1 cellular context compared by ENCODE assay signal in genomic region chr21:42474043-42474831, GRCh38.
TF ChIP-seq lines count a peak whose summit lies in the region.

No MANE protein-coding gene starts in this region.

TF ChIP-seq in HepG2, 621 proteins besides CTCF, POLR2A, EP300 and RAD21 (continued from another document):
- TF ChIP-seq, protein P1, sequence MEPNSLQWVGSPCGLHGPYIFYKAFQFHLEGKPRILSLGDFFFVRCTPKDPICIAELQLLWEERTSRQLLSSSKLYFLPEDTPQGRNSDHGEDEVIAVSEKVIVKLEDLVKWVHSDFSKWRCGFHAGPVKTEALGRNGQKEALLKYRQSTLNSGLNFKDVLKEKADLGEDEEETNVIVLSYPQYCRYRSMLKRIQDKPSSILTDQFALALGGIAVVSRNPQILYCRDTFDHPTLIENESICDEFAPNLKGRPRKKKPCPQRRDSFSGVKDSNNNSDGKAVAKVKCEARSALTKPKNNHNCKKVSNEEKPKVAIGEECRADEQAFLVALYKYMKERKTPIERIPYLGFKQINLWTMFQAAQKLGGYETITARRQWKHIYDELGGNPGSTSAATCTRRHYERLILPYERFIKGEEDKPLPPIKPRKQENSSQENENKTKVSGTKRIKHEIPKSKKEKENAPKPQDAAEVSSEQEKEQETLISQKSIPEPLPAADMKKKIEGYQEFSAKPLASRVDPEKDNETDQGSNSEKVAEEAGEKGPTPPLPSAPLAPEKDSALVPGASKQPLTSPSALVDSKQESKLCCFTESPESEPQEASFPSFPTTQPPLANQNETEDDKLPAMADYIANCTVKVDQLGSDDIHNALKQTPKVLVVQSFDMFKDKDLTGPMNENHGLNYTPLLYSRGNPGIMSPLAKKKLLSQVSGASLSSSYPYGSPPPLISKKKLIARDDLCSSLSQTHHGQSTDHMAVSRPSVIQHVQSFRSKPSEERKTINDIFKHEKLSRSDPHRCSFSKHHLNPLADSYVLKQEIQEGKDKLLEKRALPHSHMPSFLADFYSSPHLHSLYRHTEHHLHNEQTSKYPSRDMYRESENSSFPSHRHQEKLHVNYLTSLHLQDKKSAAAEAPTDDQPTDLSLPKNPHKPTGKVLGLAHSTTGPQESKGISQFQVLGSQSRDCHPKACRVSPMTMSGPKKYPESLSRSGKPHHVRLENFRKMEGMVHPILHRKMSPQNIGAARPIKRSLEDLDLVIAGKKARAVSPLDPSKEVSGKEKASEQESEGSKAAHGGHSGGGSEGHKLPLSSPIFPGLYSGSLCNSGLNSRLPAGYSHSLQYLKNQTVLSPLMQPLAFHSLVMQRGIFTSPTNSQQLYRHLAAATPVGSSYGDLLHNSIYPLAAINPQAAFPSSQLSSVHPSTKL (CRISPR knock-in tag; IDR thresholded peaks at IDR 0.05), result 0 out of 2 replicates have a peak, but pooled peaks have one; percentile 7
- 0 out of 2 replicates have a peak, but pooled peaks have one; percentile 8 for TF ChIP-seq ZNF687 (CRISPR knock-in tag; IDR thresholded peaks at IDR 0.05)
- TF ChIP-seq, protein P2, sequence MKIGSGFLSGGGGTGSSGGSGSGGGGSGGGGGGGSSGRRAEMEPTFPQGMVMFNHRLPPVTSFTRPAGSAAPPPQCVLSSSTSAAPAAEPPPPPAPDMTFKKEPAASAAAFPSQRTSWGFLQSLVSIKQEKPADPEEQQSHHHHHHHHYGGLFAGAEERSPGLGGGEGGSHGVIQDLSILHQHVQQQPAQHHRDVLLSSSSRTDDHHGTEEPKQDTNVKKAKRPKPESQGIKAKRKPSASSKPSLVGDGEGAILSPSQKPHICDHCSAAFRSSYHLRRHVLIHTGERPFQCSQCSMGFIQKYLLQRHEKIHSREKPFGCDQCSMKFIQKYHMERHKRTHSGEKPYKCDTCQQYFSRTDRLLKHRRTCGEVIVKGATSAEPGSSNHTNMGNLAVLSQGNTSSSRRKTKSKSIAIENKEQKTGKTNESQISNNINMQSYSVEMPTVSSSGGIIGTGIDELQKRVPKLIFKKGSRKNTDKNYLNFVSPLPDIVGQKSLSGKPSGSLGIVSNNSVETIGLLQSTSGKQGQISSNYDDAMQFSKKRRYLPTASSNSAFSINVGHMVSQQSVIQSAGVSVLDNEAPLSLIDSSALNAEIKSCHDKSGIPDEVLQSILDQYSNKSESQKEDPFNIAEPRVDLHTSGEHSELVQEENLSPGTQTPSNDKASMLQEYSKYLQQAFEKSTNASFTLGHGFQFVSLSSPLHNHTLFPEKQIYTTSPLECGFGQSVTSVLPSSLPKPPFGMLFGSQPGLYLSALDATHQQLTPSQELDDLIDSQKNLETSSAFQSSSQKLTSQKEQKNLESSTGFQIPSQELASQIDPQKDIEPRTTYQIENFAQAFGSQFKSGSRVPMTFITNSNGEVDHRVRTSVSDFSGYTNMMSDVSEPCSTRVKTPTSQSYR (CRISPR knock-in tag; IDR thresholded peaks at IDR 0.05; ENCODE audit: borderline replicate concordance), result peak; percentile 78; the same call in 1 of the 2 replicates
- TF ChIP-seq HOXA3 (CRISPR knock-in tag; IDR thresholded peaks at IDR 0.05), result peak; percentile 13; the same call in 1 of the 2 replicates
- peak; percentile 28; the same call in 1 of the 2 replicates for TF ChIP-seq SP5 (CRISPR knock-in tag; IDR thresholded peaks at IDR 0.05; ENCODE audit: borderline replicate concordance, low read depth)
- no peak for TF ChIP-seq ZNF619 (CRISPR knock-in tag; IDR thresholded peaks at IDR 0.05)
- TF ChIP-seq NR2C2 (CRISPR knock-in tag; IDR thresholded peaks at IDR 0.05; ENCODE audit: borderline replicate concordance), result peak; percentile 37; the same call in 1 of the 2 replicates
- TF ChIP-seq NR2F2 (IDR thresholded peaks at IDR 0.05; ENCODE audit: borderline replicate concordance, low read depth), result no peak
- peak; percentile 43 for TF ChIP-seq SKI (IDR thresholded peaks at IDR 0.05; ENCODE audit: partially characterized antibody)
- TF ChIP-seq TEAD3 (CRISPR knock-in tag; optimal IDR thresholded peaks at IDR 0.05; ENCODE audit: borderline replicate concordance), result peak; percentile 67
- peak; percentile 51; the same call in 1 of the 2 replicates for TF ChIP-seq HNF4A (CRISPR knock-in tag; IDR thresholded peaks at IDR 0.05)
- peak; percentile 84 for TF ChIP-seq FOSL2 (CRISPR knock-in tag; IDR thresholded peaks at IDR 0.05)
- 0 out of 2 replicates have a peak, but pooled peaks have one; percentile 27 for TF ChIP-seq RXRA (CRISPR knock-in tag; IDR thresholded peaks at IDR 0.05)
- TF ChIP-seq RFX5 (IDR thresholded peaks at IDR 0.05; ENCODE audit: low read depth, low read length), result no peak
- TF ChIP-seq HNF4G (IDR thresholded peaks at IDR 0.05; ENCODE audit: borderline replicate concordance, low read depth, low read length), result peak; percentile 58; the same call in 1 of the 2 replicates
- TF ChIP-seq HNF4G (CRISPR knock-in tag; IDR thresholded peaks at IDR 0.05; ENCODE audit: borderline replicate concordance, low read depth), result no peak
- TF ChIP-seq TBL1XR1 (IDR thresholded peaks at IDR 0.05; ENCODE audit: borderline replicate concordance, low read length, partially characterized antibody), result peak; percentile 22
- peak; percentile 49 for TF ChIP-seq RARA (CRISPR knock-in tag; IDR thresholded peaks at IDR 0.05)
- peak; percentile 61; the same call in 1 of the 2 replicates for TF ChIP-seq ZNF652 (CRISPR knock-in tag; IDR thresholded peaks at IDR 0.05; ENCODE audit: borderline replicate concordance, low read depth)
